13 cellular contexts compared by ENCODE assay signal in the genomic region with DNA sequence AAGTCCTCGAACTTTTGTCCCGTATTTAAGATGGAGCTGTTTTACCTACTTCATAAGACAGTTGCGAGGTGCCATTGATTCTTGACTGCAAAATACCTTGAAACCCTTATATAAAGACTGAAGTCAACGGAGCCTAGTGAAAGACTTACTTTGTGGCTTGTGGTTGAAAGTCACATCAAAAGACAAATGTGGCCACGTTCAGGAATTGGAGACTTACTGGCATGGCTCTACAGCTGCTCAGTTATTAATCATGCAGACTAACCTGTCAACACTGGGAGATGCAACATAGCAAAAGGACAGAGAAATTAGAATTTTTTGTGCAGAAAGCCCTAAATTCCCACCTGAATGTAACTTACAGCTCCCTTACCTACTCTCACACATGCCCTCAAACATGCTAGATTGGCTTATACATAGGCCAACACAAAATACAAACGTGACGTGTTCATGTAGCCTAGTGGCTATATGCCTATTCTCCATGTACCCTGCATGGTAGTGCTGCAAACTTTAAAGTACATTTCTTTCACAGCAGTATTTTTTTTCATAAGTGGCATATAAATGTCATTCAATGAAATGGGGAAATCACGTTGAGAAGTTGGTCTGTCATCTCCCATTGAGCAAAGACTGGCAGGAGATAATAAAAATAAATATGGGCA.
DNase-seq lines count a peak whose midpoint lies in the region; ATAC-seq and TF ChIP-seq lines count a peak whose summit lies in the region.
"Had no signal": no experiment of that assay in that cellular context is flagged by ENCODE, and none has a peak within 500 bp of the region (broad histone marks: within the 10 kb centered on the region; RNA-seq: fewer than 3 reads in every experiment).

No MANE protein-coding gene starts in this region.

- no peak overlapping the region for H3K4me2 ChIP-seq in DND-41 (ENCODE audit: insufficient read depth, low read length)

- no peak overlapping the region for H3K27ac ChIP-seq in DND-41 (ENCODE audit: low read length)
- H3K27ac ChIP-seq in lower lobe of right lung = no peak overlapping the region

- H3K9me3 ChIP-seq in DND-41 (ENCODE audit: insufficient read depth, low read length, severe bottlenecking) (peaks cover 3% of the 10 kb centered on the region), lower lobe of right lung (no peaks in the 10 kb centered on the region)

- peak; percentile 16 for DNase-seq in DND-41
- peak; percentile 29 for DNase-seq in GM19240 (ENCODE audit: insufficient read length, low spot score)
- DNase-seq in NCI-H1694 (lab: John Stamatoyannopoulos, UW) = no peak
- no peak for DNase-seq in lower lobe of right lung
- DNase-seq in DMS53 treated with DMSO at 0.1 percent for 48 hours (lab: John Stamatoyannopoulos, UW; ENCODE audit: unreplicated experiment) = no peak
- DNase-seq in activated naive CD4-positive, alpha-beta T cell (lab: John Stamatoyannopoulos, UW) = no peak
- DNase-seq: ACHN; DMS53; effector CD8-positive, alpha-beta T cell; NCI-H2029 treated with DMSO at 0.1 percent for 48 hours; T-helper 9 cell had no signal

- no peak for TF ChIP-seq CTCF in DND-41 (IDR thresholded peaks at IDR 0.05; ENCODE audit: borderline replicate concordance, extremely low read depth, low read length, poor library complexity, severe bottlenecking)
- TF ChIP-seq CTCF in lower lobe of right lung (IDR thresholded peaks at IDR 0.05) = no peak

- ATAC-seq in DND-41 (ENCODE audit: insufficient read depth, low read depth) (peak; percentile 84), HG02642 (IDR thresholded peaks at IDR 0.05; ENCODE audit: poor library complexity, unreplicated experiment) (peak; percentile 77), HG03432 (IDR thresholded peaks at IDR 0.05; ENCODE audit: unreplicated experiment) (peak; percentile 98), lower lobe of right lung (no peak)

- H3K4me1 ChIP-seq in DND-41 (ENCODE audit: insufficient read depth, low read length) (no peaks in the 10 kb centered on the region), lower lobe of right lung (no peaks in the 10 kb centered on the region)

- no peaks in the 10 kb centered on the region for H3K27me3 ChIP-seq in DND-41 (ENCODE audit: insufficient read depth, low read length, poor library complexity)
- no peaks in the 10 kb centered on the region for H3K27me3 ChIP-seq in lower lobe of right lung (ENCODE audit: low read depth)

- H3K79me2 ChIP-seq in DND-41 (ENCODE audit: insufficient read depth, low read length) = no peaks in the 10 kb centered on the region

- H4K20me1 ChIP-seq in DND-41 (ENCODE audit: insufficient read depth, low read length) = no peaks in the 10 kb centered on the region

- H3K9ac ChIP-seq in DND-41 (ENCODE audit: low read depth, low read length) = no peak overlapping the region

- no peak overlapping the region for H2AFZ ChIP-seq in DND-41 (ENCODE audit: low read depth, low read length)

- H3K36me3 ChIP-seq in DND-41 (ENCODE audit: insufficient read depth, low read length) (no peaks in the 10 kb centered on the region), lower lobe of right lung (no peaks in the 10 kb centered on the region)

- intact Hi-C loops in lower lobe of right lung (cut with DNase I) = no loop called here

- H3K4me3 ChIP-seq in DND-41 (ENCODE audit: low read depth in 1 of 2, low read length in 2 of 2) (no peak overlapping the region), lower lobe of right lung (no peak overlapping the region)

Comparison
In these comparisons a context has a peak if more than half of its experiments do, and no peak if none do; other contexts are left out.
1. ATAC-seq: peak in DND-41 (single experiment), HG02642 (single experiment) and HG03432 (single experiment); none in lower lobe of right lung (0 of 2).
2. DNase-seq: peak in DND-41 (single experiment) and GM19240 (single experiment); none in NCI-H1694 (single experiment), lower lobe of right lung (single experiment), DMS53 treated with DMSO at 0.1 percent for 48 hours (single experiment) and activated naive CD4-positive, alpha-beta T cell (0 of 4).